10 cellular contexts compared by ENCODE assay signal in genomic region chr12:64010069-64010686, GRCh38.
A peak's percentile ranks its signal among the peaks of the same experiment; 100 is the strongest.
DNase-seq lines count a peak whose midpoint lies in the region; ATAC-seq, FAIRE-seq and TF ChIP-seq lines count a peak whose summit lies in the region.
"Had no signal": no experiment of that assay in that cellular context is flagged by ENCODE, and none has a peak within 500 bp of the region (broad histone marks: within the 10 kb centered on the region; RNA-seq: fewer than 3 reads in every experiment).

No MANE protein-coding gene starts in this region.

- no peaks in the 10 kb centered on the region for H3K36me3 Mint-ChIP-seq in osteocyte (ENCODE audit: unreplicated experiment)
- H3K36me3 Mint-ChIP-seq: naive thymus-derived CD8-positive, alpha-beta T cell had no signal

- peak overlapping the region; percentile 34 for H3K27ac Mint-ChIP-seq in osteocyte (ENCODE audit: unreplicated experiment)
- H3K27ac Mint-ChIP-seq: naive thymus-derived CD8-positive, alpha-beta T cell had no signal

- TF ChIP-seq CTCF in osteocyte (IDR thresholded peaks at IDR 0.05) (no peak), upper lobe of right lung (IDR thresholded peaks at IDR 0.05) (no peak)

- ATAC-seq in GM19043 (IDR thresholded peaks at IDR 0.05; ENCODE audit: low read depth, unreplicated experiment) (peak; percentile 90), HG03025 (IDR thresholded peaks at IDR 0.05; ENCODE audit: low FRiP score, unreplicated experiment) (peak; percentile 54), upper lobe of right lung (no peak), left ventricle myocardium superior (no peak)
- ATAC-seq: naive thymus-derived CD8-positive, alpha-beta T cell had no signal

- H3K36me3 ChIP-seq in adipocyte (ENCODE audit: control insufficient read depth, insufficient read depth, low read length, severe bottlenecking) (no peaks in the 10 kb centered on the region), upper lobe of right lung (no peaks in the 10 kb centered on the region)
- H3K36me3 ChIP-seq: thoracic aorta had no signal

- intact Hi-C loops in upper lobe of right lung (cut with DNase I) (no loop called here), left ventricle myocardium superior (cut with micrococcal nuclease) (no loop called here)

- DNase-seq in adipocyte (ENCODE audit: low read depth) (peak; percentile 73), osteocyte (ENCODE audit: extremely low spot score, unreplicated experiment) (no peak), occipital lobe (lab: John Stamatoyannopoulos, UW) (no peak), upper lobe of right lung (no peak), urothelium cell line (ENCODE audit: low spot score) (no peak), left ventricle myocardium superior (no peak)
- DNase-seq: naive thymus-derived CD8-positive, alpha-beta T cell had no signal

- FAIRE-seq in urothelium cell line (lab: Jason Lieb, UNC): no peak

- no peak overlapping the region for H3K9ac ChIP-seq in adipocyte (ENCODE audit: low read length)

- H3K9me3 Mint-ChIP-seq in osteocyte (ENCODE audit: unreplicated experiment): no peaks in the 10 kb centered on the region
- H3K9me3 Mint-ChIP-seq: naive thymus-derived CD8-positive, alpha-beta T cell had no signal

- H3K4me3 Mint-ChIP-seq in osteocyte (ENCODE audit: unreplicated experiment): no peak overlapping the region
- H3K4me3 Mint-ChIP-seq: naive thymus-derived CD8-positive, alpha-beta T cell had no signal

- H3K4me1 ChIP-seq in adipocyte (ENCODE audit: control insufficient read depth, insufficient read depth, low read length): peaks cover 25% of the 10 kb centered on the region
- H3K4me1 ChIP-seq in upper lobe of right lung: no peaks in the 10 kb centered on the region

- H3K4me1 Mint-ChIP-seq in osteocyte (ENCODE audit: unreplicated experiment): peaks cover 35% of the 10 kb centered on the region
- H3K4me1 Mint-ChIP-seq: naive thymus-derived CD8-positive, alpha-beta T cell had no signal

- H3K27me3 ChIP-seq in adipocyte (replicated peaks; ENCODE audit: control insufficient read depth, insufficient read depth, low read length): no peaks in the 10 kb centered on the region
- H3K27me3 ChIP-seq in upper lobe of right lung: no peaks in the 10 kb centered on the region

- H3K4me3 ChIP-seq in adipocyte (ENCODE audit: low read length) (no peak overlapping the region), upper lobe of right lung (no peak overlapping the region)
- H3K4me3 ChIP-seq: thoracic aorta had no signal

- no peaks in the 10 kb centered on the region for H3K27me3 Mint-ChIP-seq in osteocyte (ENCODE audit: unreplicated experiment)

- H3K9me3 ChIP-seq in adipocyte (ENCODE audit: control insufficient read depth, low read length): no peaks in the 10 kb centered on the region
- H3K9me3 ChIP-seq in upper lobe of right lung: no peaks in the 10 kb centered on the region
- H3K9me3 ChIP-seq: thoracic aorta had no signal

- no peak overlapping the region for H3K27ac ChIP-seq in upper lobe of right lung
- H3K27ac ChIP-seq: thoracic aorta had no signal

Comparison
In these comparisons a context has a peak if more than half of its experiments do, and no peak if none do; other contexts are left out.
1. ATAC-seq: peak in GM19043 (single experiment) and HG03025 (single experiment); none in upper lobe of right lung (single experiment) and left ventricle myocardium superior (single experiment).